ENCODE assay signal across 8 cellular contexts in genomic region chrX:107627792-107628661, GRCh38. TPM values are rescaled to one million over a fixed set of nuclear protein-coding genes. Genes with fewer than 3 reads are reported as not detected.
A peak's percentile ranks its signal among the peaks of the same experiment; 100 is the strongest.
DNase-seq lines count a peak whose midpoint lies in the region; ATAC-seq and TF ChIP-seq lines count a peak whose summit lies in the region.

TSS of gene PRPS1 (plus strand) at chrX:107628510. CDS start at chrX:107628629, 119 bp downstream.

- H3K4me3 Mint-ChIP-seq in activated T-cell treated with anti-CD3 and anti-CD28 coated beads, Interleukin-2, amount 50 U/mL, for 24 hours: peak within 1 kb of the TSS; percentile 90

- H3K36me3 Mint-ChIP-seq in activated T-cell treated with anti-CD3 and anti-CD28 coated beads, Interleukin-2, amount 50 U/mL, for 24 hours (ENCODE audit: low read depth): peaks cover 30% of the 10 kb centered on the region

- peak; percentile 100 for ATAC-seq in GM21717 (IDR thresholded peaks at IDR 0.05; ENCODE audit: unreplicated experiment)

- H3K9ac ChIP-seq in muscle layer of colon (ENCODE audit: low read length): no peak within 1 kb of the TSS

- DNase-seq in DMS153 treated with DMSO at 0.1 percent for 48 hours (lab: John Stamatoyannopoulos, UW; ENCODE audit: unreplicated experiment) (peak; percentile 78), KBM-7 (peak; percentile 99)
- DNase-seq in activated T-cell treated with anti-CD3 and anti-CD28 coated beads, Interleukin-2, amount 50 U/mL, for 24 hours: peak; percentile 86
- DNase-seq in stimulated activated CD8-positive, alpha-beta memory T cell treated with anti-CD3 and anti-CD28 coated beads, Interleukin-7, amount 100 ng/mL, for 24 hours (ENCODE audit: low read depth): peak; percentile 68

- peaks cover 17% of the 10 kb centered on the region for H3K27me3 Mint-ChIP-seq in activated T-cell treated with anti-CD3 and anti-CD28 coated beads, Interleukin-2, amount 50 U/mL, for 24 hours

- peak within 1 kb of the TSS; percentile 96 for H3K27ac Mint-ChIP-seq in activated T-cell treated with anti-CD3 and anti-CD28 coated beads, Interleukin-2, amount 50 U/mL, for 24 hours

- peak within 1 kb of the TSS; percentile 66 to 73 for H3K27ac ChIP-seq in esophagus (ENCODE audit: low read depth in 2 of 2, low read length in 1 of 2)
- H3K27ac ChIP-seq in muscle layer of colon (ENCODE audit: low read depth, low read length): peak within 1 kb of the TSS; percentile 51

- peaks cover 27% of the 10 kb centered on the region for H3K4me1 Mint-ChIP-seq in activated T-cell treated with anti-CD3 and anti-CD28 coated beads, Interleukin-2, amount 50 U/mL, for 24 hours (ENCODE audit: low read depth)

- H3K9me3 ChIP-seq in esophagus (ENCODE audit: control insufficient read depth in 2 of 2, insufficient read depth in 1 of 2, low read depth in 1 of 2, low read length in 1 of 2): no peaks in the 10 kb centered on the region
- H3K9me3 ChIP-seq in muscle layer of colon (ENCODE audit: low read length): no peaks in the 10 kb centered on the region

- H3K36me3 ChIP-seq in esophagus (ENCODE audit: control insufficient read depth in 2 of 2, insufficient read depth in 2 of 2, low read length in 1 of 2): no peaks in the 10 kb centered on the region
- no peaks in the 10 kb centered on the region for H3K36me3 ChIP-seq in muscle layer of colon (ENCODE audit: insufficient read depth, low read length)

- H3K4me1 ChIP-seq in esophagus (ENCODE audit: control insufficient read depth in 2 of 2, insufficient read depth in 2 of 2, low read length in 1 of 2) (no peaks in the 10 kb centered on the region), muscle layer of colon (ENCODE audit: insufficient read depth, low read length) (no peaks in the 10 kb centered on the region)

- in situ Hi-C loops in KBM-7 (cut with MboI; ENCODE audit: low pct_unique_long_range_greater_than_20kb, low sequenced_read_pairs): no loop called here

- 1 to 24% methylated on average over 38 of the region's 38 CpGs for WGBS in esophagus, 2 donors

- H3K9me3 Mint-ChIP-seq in activated T-cell treated with anti-CD3 and anti-CD28 coated beads, Interleukin-2, amount 50 U/mL, for 24 hours: no peaks in the 10 kb centered on the region

- H3K27me3 ChIP-seq in esophagus (ENCODE audit: control insufficient read depth in 1 of 2, insufficient read depth in 2 of 2, low read length in 2 of 2): peaks cover 0 to 2% of the 10 kb centered on the region in 2 donors
- no peaks in the 10 kb centered on the region for H3K27me3 ChIP-seq in muscle layer of colon (ENCODE audit: control insufficient read depth in 1 of 2, insufficient read depth in 2 of 2, low read length in 2 of 2)

- H3K4me3 ChIP-seq in esophagus (ENCODE audit: low read depth in 1 of 2, low read length in 2 of 2): peak within 1 kb of the TSS; percentile 49 to 66
- H3K4me3 ChIP-seq in muscle layer of colon (ENCODE audit: low read depth in 1 of 2, low read length in 2 of 2): peak within 1 kb of the TSS; percentile 62 to 78

TF ChIP-seq in PFSK-1, 5 proteins besides CTCF, POLR2A, EP300 and RAD21:
- TF ChIP-seq POLR2AphosphoS5 (IDR thresholded peaks at IDR 0.05; ENCODE audit: low read depth, low read length) (peak; percentile 76; the same call in 1 of the 2 replicates), TAF1 (IDR thresholded peaks at IDR 0.05; ENCODE audit: borderline replicate concordance, insufficient read depth, low read length) (no peak; the same call in 1 of the 2 replicates), FOXP2 (optimal IDR thresholded peaks at IDR 0.05; ENCODE audit: borderline replicate concordance, extremely low read depth, extremely low read length, insufficient read depth) (peak; percentile 24), SIN3A (IDR thresholded peaks at IDR 0.05; ENCODE audit: borderline replicate concordance, insufficient read depth, low read length) (0 out of 2 replicates have a peak, but pooled peaks have one; percentile 30)

RNA-seq across cellular contexts. Expression of gene PRPS1, which starts in this region (rescaled TPM):
- polyA plus RNA-seq in PFSK-1 (2012; ENCODE audit: insufficient read length, low read depth): 37.4 TPM
- polyA plus RNA-seq in esophagus: 10 to 100 TPM in 1 of 2 donors, 1 to 10 TPM in 1; 2.7 to 10.2 TPM

Comparison
In these comparisons a context has a peak if more than half of its experiments do, and no peak if none do; other contexts are left out.
1. Peak in every context shown above with its lines: DNase-seq, ATAC-seq, H3K4me3 ChIP-seq and H3K27ac ChIP-seq.